Comparison of ENCODE assay signal across 13 cellular contexts in the genomic region with DNA sequence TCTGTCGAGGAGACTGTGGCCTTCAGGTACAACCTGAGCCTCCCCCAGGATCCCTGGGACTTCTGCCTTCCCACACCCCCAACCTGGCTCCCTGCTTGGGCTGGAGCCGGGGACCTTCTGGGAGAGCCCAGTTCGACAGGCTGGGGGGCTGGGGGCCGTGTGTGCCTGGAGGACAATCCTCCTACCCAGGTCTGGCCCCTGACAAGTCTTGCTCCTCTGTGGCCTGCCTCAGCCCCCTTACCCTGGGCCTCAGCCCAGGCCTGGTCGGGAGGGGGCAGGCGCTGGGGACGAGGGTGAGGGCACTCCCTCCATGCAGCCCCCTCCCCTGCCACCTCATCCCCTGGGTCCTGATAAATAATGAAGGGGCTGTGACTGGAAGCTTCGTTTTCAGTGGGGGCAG. TPM values are rescaled to one million over a fixed set of nuclear protein-coding genes. Genes with fewer than 3 reads are reported as not detected.
A peak's percentile ranks its signal among the peaks of the same experiment; 100 is the strongest.
DNase-seq lines count a peak whose midpoint lies in the region; ATAC-seq and TF ChIP-seq lines count a peak whose summit lies in the region.
"Had no signal": no experiment of that assay in that cellular context is flagged by ENCODE, and none has a peak within 500 bp of the region (broad histone marks: within the 10 kb centered on the region; RNA-seq: fewer than 3 reads in every experiment).

No MANE protein-coding gene starts in this region.

- no peak overlapping the region for H3K4me3 ChIP-seq in mesendoderm (ENCODE audit: low read length)
- peak overlapping the region in 1 of 2 donors; percentile 15 for H3K4me3 ChIP-seq in stomach smooth muscle (ENCODE audit: low read length in 2 of 2)
- H3K4me3 ChIP-seq: transverse colon had no signal

- H3K56ac ChIP-seq in mesendoderm (ENCODE audit: low read length), result peak overlapping the region; percentile 52

- no peak overlapping the region for H3K4ac ChIP-seq in mesendoderm (ENCODE audit: low read depth, low read length)

- H3K79me1 ChIP-seq in mesendoderm (ENCODE audit: low read length), result peaks cover 11% of the 10 kb centered on the region

- H3K4me2 ChIP-seq in mesendoderm (ENCODE audit: low read length), result no peak overlapping the region

- H3K27ac ChIP-seq in caudate nucleus (ENCODE audit: low read depth, low read length) (peak overlapping the region; percentile 36), mesendoderm (ENCODE audit: low read depth, low read length) (no peak overlapping the region), stomach smooth muscle (ENCODE audit: low read length) (peak overlapping the region; percentile 98)

- no peaks in the 10 kb centered on the region for H3K9me3 ChIP-seq in stomach smooth muscle (ENCODE audit: control insufficient read depth in 2 of 2, low read length in 2 of 2)
- H3K9me3 ChIP-seq: transverse colon had no signal

- peaks cover 18% of the 10 kb centered on the region for H3K4me1 ChIP-seq in mesendoderm (ENCODE audit: control insufficient read depth, low read depth, low read length)
- peaks cover 84% of the 10 kb centered on the region for H3K4me1 ChIP-seq in stomach smooth muscle (ENCODE audit: control insufficient read depth, insufficient read depth, low read length)

- POLR2A ChIA-PET in HEK293T (lab: Yijun Ruan, JAX), result no interaction called here

- no peak overlapping the region for H4K8ac ChIP-seq in mesendoderm (ENCODE audit: low read depth, low read length)

- H3K9ac ChIP-seq in mesendoderm (ENCODE audit: low read length) (peak overlapping the region; percentile 42), stomach smooth muscle (ENCODE audit: low read length in 2 of 2) (no peak overlapping the region)

- peak overlapping the region; percentile 34 for H3K18ac ChIP-seq in mesendoderm (ENCODE audit: low read length)

- H3K36me3 ChIP-seq in mesendoderm (ENCODE audit: control insufficient read depth, insufficient read depth, low read length), result no peaks in the 10 kb centered on the region
- no peaks in the 10 kb centered on the region for H3K36me3 ChIP-seq in stomach smooth muscle (ENCODE audit: control insufficient read depth in 2 of 2, insufficient read depth in 2 of 2, low read length in 2 of 2)
- H3K36me3 ChIP-seq: transverse colon had no signal

- no peak overlapping the region for H2BK120ac ChIP-seq in mesendoderm (ENCODE audit: low read depth, low read length)

- DNase-seq in HEK293T (ENCODE audit: extremely low spot score) (no peak), caudate nucleus (lab: John Stamatoyannopoulos, UW) (no peak), mesendoderm (peak; percentile 28), NCI-H526 (lab: John Stamatoyannopoulos, UW) (no peak)
- DNase-seq in activated naive CD4-positive, alpha-beta T cell (lab: John Stamatoyannopoulos, UW), result no peak
- DNase-seq: activated CD8-positive, alpha-beta memory T cell treated with anti-CD3 and anti-CD28 coated beads, Interleukin-2, amount 10 ng/mL, durations not matched to agents 7 days and 5 days; activated gamma-delta T cell treated with Interleukin-2 at 50 U/mL for 16 hours; hippocampal formation; NCI-H1048; transverse colon had no signal

- ATAC-seq in GM18868 (IDR thresholded peaks at IDR 0.05; ENCODE audit: unreplicated experiment) (no peak), HG02973 (IDR thresholded peaks at IDR 0.05; ENCODE audit: unreplicated experiment) (no peak)
- ATAC-seq: activated CD8-positive, alpha-beta memory T cell treated with anti-CD3 and anti-CD28 coated beads, Interleukin-2, amount 10 ng/mL, durations not matched to agents 7 days and 5 days had no signal

- CTCF ChIA-PET in HEK293T (lab: Yijun Ruan, JAX), result no interaction called here

- H2AK5ac ChIP-seq in mesendoderm (ENCODE audit: low read length), result peak overlapping the region; percentile 5

- peaks cover 19% of the 10 kb centered on the region for H3K79me2 ChIP-seq in mesendoderm (ENCODE audit: control insufficient read depth, insufficient read depth, low read length)

- H3K27me3 ChIP-seq in mesendoderm (ENCODE audit: insufficient read depth, low read length, poor library complexity), result peaks cover 7% of the 10 kb centered on the region
- H3K27me3 ChIP-seq in stomach smooth muscle (ENCODE audit: control insufficient read depth in 1 of 2, insufficient read depth in 2 of 2, low read length in 2 of 2), result no peaks in the 10 kb centered on the region

- H4K5ac ChIP-seq in mesendoderm (ENCODE audit: low read length), result no peak overlapping the region

- no CpG with 5 or more reads among the region's 8 CpGs for WGBS in mesendoderm (ENCODE audit: extremely low coverage, insufficient coverage, low lambda C conversion rate)

- no peak overlapping the region for H2BK15ac ChIP-seq in mesendoderm (replicated peaks; ENCODE audit: low read depth)

- no peak overlapping the region for H2BK5ac ChIP-seq in mesendoderm (ENCODE audit: low read length)

- H3K23ac ChIP-seq in mesendoderm (ENCODE audit: low read length), result no peak overlapping the region

TF ChIP-seq in HEK293T, 16 proteins besides CTCF, POLR2A, EP300 and RAD21:
- TF ChIP-seq ZNF384 (IDR thresholded peaks at IDR 0.05) (no peak), HDGF (IDR thresholded peaks at IDR 0.05; ENCODE audit: borderline replicate concordance) (0 out of 2 replicates have a peak, but pooled peaks have one; percentile 33)

RNA-seq across cellular contexts. Expression of a gene that starts 5.2 kb away (rescaled TPM):
- 1.6 TPM for polyA plus RNA-seq in mesendoderm (2013, experiment 1 of 2)
- polyA plus RNA-seq in mesendoderm (2013, experiment 2 of 2), result 2.1 TPM
